ENCODE assay signal across 13 cellular contexts in the genomic region with DNA sequence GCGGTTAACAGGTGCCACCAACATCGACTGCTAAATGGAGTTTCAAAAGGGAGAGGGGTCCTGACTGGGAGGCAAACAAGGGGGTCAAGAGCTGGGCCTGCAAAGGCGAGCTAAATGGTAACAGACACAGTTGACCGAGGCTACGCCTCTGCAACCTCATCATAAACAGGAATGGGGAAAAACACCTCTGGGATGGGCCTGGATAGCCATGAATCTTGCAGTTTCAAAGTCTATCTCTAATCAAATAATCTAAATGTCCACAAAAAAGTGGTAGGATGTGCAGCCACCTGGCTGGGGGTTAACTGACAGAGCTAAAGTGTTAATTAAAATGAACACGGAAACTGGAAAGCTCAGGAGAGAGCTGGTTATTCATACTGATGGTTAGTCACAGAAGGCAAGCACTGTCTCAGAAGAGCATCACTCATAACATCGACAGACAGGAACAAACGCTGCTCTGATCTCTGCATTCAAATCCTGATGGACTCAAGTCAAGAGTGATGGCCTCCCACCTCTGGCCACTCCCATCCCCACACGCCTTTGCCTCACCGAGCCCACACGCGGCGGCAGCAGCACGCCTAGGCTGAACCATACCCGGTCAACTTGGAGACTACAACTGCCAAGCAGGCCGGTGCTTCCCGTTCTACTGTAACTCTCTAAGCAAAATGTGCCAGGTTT. TPM values are rescaled to one million over a fixed set of nuclear protein-coding genes. Genes with fewer than 3 reads are reported as not detected.
DNase-seq lines count a peak whose midpoint lies in the region; ATAC-seq, FAIRE-seq and TF ChIP-seq lines count a peak whose summit lies in the region.
"Had no signal": no experiment of that assay in that cellular context is flagged by ENCODE, and none has a peak within 500 bp of the region (broad histone marks: within the 10 kb centered on the region; RNA-seq: fewer than 3 reads in every experiment).

No MANE protein-coding gene starts in this region.

- H2BK20ac ChIP-seq in H1 (ENCODE audit: low read length) = no peak overlapping the region

- H4K20me1 ChIP-seq in H1 (replicated peaks in 1 of 2; ENCODE audit: control insufficient read depth in 1 of 2, insufficient read depth in 2 of 2, low read length in 2 of 2) (peaks cover 25 to 38% of the 10 kb centered on the region in 2 experiments), neural cell (ENCODE audit: insufficient read depth) (peaks cover 9% of the 10 kb centered on the region)

- no peak overlapping the region for H3K27ac Mint-ChIP-seq in CD8-positive, alpha-beta T cell

- H3K4me3 ChIP-seq in CD8-positive, alpha-beta T cell (ENCODE audit: low read depth, low read length) = no peak overlapping the region
- no peak overlapping the region for H3K4me3 ChIP-seq in H1 (ENCODE audit: extremely low read depth in 1 of 4, insufficient read depth in 2 of 4, low read depth in 3 of 4, low read length in 4 of 4)
- peak overlapping the region; percentile 12 for H3K4me3 ChIP-seq in neural cell (ENCODE audit: low read length)
- H3K4me3 ChIP-seq: transverse colon had no signal

- no peak for ATAC-seq in CD8-positive, alpha-beta T cell
- ATAC-seq in GM19023 (IDR thresholded peaks at IDR 0.05; ENCODE audit: unreplicated experiment) (no peak), GM19463 (IDR thresholded peaks at IDR 0.05; ENCODE audit: unreplicated experiment) (no peak), GM18867 (IDR thresholded peaks at IDR 0.05; ENCODE audit: unreplicated experiment) (no peak)

- no peak overlapping the region for H3K4me2 ChIP-seq in H1 (ENCODE audit: insufficient read depth in 1 of 2, low read depth in 2 of 2, low read length in 2 of 2)
- no peak overlapping the region for H3K4me2 ChIP-seq in neural cell (ENCODE audit: low read length)

- peaks cover 11% of the 10 kb centered on the region for H3K36me3 Mint-ChIP-seq in CD8-positive, alpha-beta T cell

- no peaks in the 10 kb centered on the region for H3K27me3 Mint-ChIP-seq in CD8-positive, alpha-beta T cell (ENCODE audit: low read depth)

- no peak overlapping the region for H2BK15ac ChIP-seq in H1 (ENCODE audit: low read length)

- no peak overlapping the region for H4K91ac ChIP-seq in H1 (replicated peaks; ENCODE audit: insufficient read length, low read length)

- CTCF ChIA-PET in CD8-positive, alpha-beta T cell (lab: Charles Lee) = interaction anchor here (1.0 kb wide), 1 partner anchor 11 kb away, joined by 5 read pairs; no protein-coding TSS in a partner anchor
- CTCF ChIA-PET in H1 (lab: Charles Lee; ENCODE audit: partially characterized antibody) = interaction anchor here (1.0 to 3.3 kb wide), 3 partner anchors 12 to 54 kb away, joined by 3 to 14 read pairs (median 5); no protein-coding TSS in a partner anchor

- H3K79me2 ChIP-seq in H1 (ENCODE audit: control insufficient read depth in 1 of 2, insufficient read depth in 2 of 2, low read length in 2 of 2) = peaks cover 13 to 98% of the 10 kb centered on the region in 2 experiments
- H3K79me2 ChIP-seq in neural cell (replicated peaks; ENCODE audit: insufficient read depth, low read length) = peaks cover 94% of the 10 kb centered on the region

- TF ChIP-seq EP300 in H1 (IDR thresholded peaks at IDR 0.05; ENCODE audit: borderline replicate concordance in 1 of 2, low read depth in 2 of 2, low read length in 2 of 2) (no peak), neural cell (conservative IDR thresholded peaks at IDR 0.05; ENCODE audit: poor library complexity, severe bottlenecking) (no peak)

- no peak overlapping the region for H2AK5ac ChIP-seq in H1 (ENCODE audit: low read depth, low read length)

- H3K4ac ChIP-seq in H1 (replicated peaks; ENCODE audit: insufficient read length, low read depth, low read length) = no peak overlapping the region

- peaks cover 93% of the 10 kb centered on the region for H3K4me1 Mint-ChIP-seq in CD8-positive, alpha-beta T cell (ENCODE audit: low read depth)

- TF ChIP-seq POLR2A in H1 (IDR thresholded peaks at IDR 0.05; ENCODE audit: control extremely low read depth in 1 of 2, low read depth in 2 of 2, low read length in 2 of 2) = no peak

- POLR2A ChIA-PET in CD8-positive, alpha-beta T cell (lab: Charles Lee) = no interaction called here
- POLR2A ChIA-PET in H1 (lab: Charles Lee; ENCODE audit: partially characterized antibody) = interaction anchor here (0.8 to 1.2 kb wide), 2 partner anchors 9 to 24 kb away, joined by 3 read pairs; no protein-coding TSS in a partner anchor

- H3K9me3 Mint-ChIP-seq in CD8-positive, alpha-beta T cell = no peaks in the 10 kb centered on the region

- no peaks in the 10 kb centered on the region for H3K9me2 ChIP-seq in neural cell (ENCODE audit: insufficient read depth, low read length)

- FAIRE-seq in H1 (lab: Jason Lieb, UNC) = no peak
- FAIRE-seq: endothelial cell of umbilical vein had no signal

- H3K36me3 ChIP-seq in CD8-positive, alpha-beta T cell (ENCODE audit: insufficient read depth, low read length) = no peaks in the 10 kb centered on the region
- H3K36me3 ChIP-seq in H1 (ENCODE audit: control insufficient read depth in 2 of 4, insufficient read depth in 4 of 4, low read length in 3 of 4) (no peaks in the 10 kb centered on the region), neural cell (ENCODE audit: insufficient read depth, low read length) (no peaks in the 10 kb centered on the region)
- H3K36me3 ChIP-seq: brain microvascular endothelial cell, transverse colon had no signal

- no peaks in the 10 kb centered on the region for H3K9me3 ChIP-seq in CD8-positive, alpha-beta T cell (ENCODE audit: low read length)
- H3K9me3 ChIP-seq in H1 (ENCODE audit: insufficient read depth in 2 of 2, low read depth in 1 of 2, low read length in 1 of 2) (no peaks in the 10 kb centered on the region), neural cell (ENCODE audit: low read length) (no peaks in the 10 kb centered on the region)
- H3K9me3 ChIP-seq: transverse colon had no signal

- H2BK5ac ChIP-seq in H1 (ENCODE audit: low read depth, low read length) = 0 out of 2 replicates have a peak overlapping the region, but pooled peaks have one; percentile 26

- TF ChIP-seq RAD21 in H1 (IDR thresholded peaks at IDR 0.05 in 1 of 2, conservative IDR thresholded peaks at IDR 0.05 in 1 of 2; ENCODE audit: low read depth in 2 of 2, low read length in 2 of 2) (no peak), neural cell (conservative IDR thresholded peaks at IDR 0.05) (no peak)

- H3K23ac ChIP-seq in H1 (ENCODE audit: insufficient read length) = no peak overlapping the region

- H4K5ac ChIP-seq in H1 (ENCODE audit: insufficient read length, low read depth, low read length) = no peak overlapping the region

- DNase-seq in CD8-positive, alpha-beta T cell = no peak
- peak; percentile 40 for DNase-seq in HT1080 (ENCODE audit: low read depth)
- DNase-seq in H1 (ENCODE audit: low read depth in 1 of 2, low spot score in 2 of 2) = peak in 1 of 2 experiments; percentile 39
- no peak for DNase-seq in foreskin melanocyte
- DNase-seq: activated CD8-positive, alpha-beta memory T cell treated with anti-CD3 and anti-CD28 coated beads, Interleukin-2, amount 50 U/mL, for 4 hours; brain microvascular endothelial cell; MV-4-11; transverse colon had no signal

- intact Hi-C loops in CD8-positive, alpha-beta T cell (cut with DNase I, micrococcal nuclease) = no loop called here

- H3K9ac ChIP-seq in H1 (replicated peaks in 1 of 4; ENCODE audit: extremely low read depth in 1 of 4, low read depth in 3 of 4, low read length in 3 of 4) (no peak overlapping the region), neural cell (ENCODE audit: low read length) (no peak overlapping the region)

- no peak overlapping the region for H3K18ac ChIP-seq in H1 (ENCODE audit: extremely low read depth, low read length)

- H2BK12ac ChIP-seq in H1 (ENCODE audit: low read depth, low read length) = no peak overlapping the region

- no peak overlapping the region for H2BK120ac ChIP-seq in H1 (replicated peaks; ENCODE audit: low read depth, low read length)

- TF ChIP-seq CTCF in CD8-positive, alpha-beta T cell (IDR thresholded peaks at IDR 0.05) = no peak
- TF ChIP-seq CTCF in H1 (IDR thresholded peaks at IDR 0.05; ENCODE audit: control extremely low read depth in 1 of 3, insufficient read depth in 1 of 3, low read depth in 1 of 3, low read length in 3 of 3) (no peak), neural cell (IDR thresholded peaks at IDR 0.05; ENCODE audit: poor library complexity, severe bottlenecking) (no peak)

- H4K8ac ChIP-seq in H1 (ENCODE audit: extremely low read depth, insufficient read depth, low read length) = no peak overlapping the region; the same call in none of the 2 replicates

- H3F3A ChIP-seq in neural cell (ENCODE audit: insufficient read depth, low read length, poor library complexity, severe bottlenecking) = no peaks in the 10 kb centered on the region

- H3K4me3 Mint-ChIP-seq in CD8-positive, alpha-beta T cell = peak overlapping the region; percentile 45

- H3K27ac ChIP-seq in CD8-positive, alpha-beta T cell (ENCODE audit: low read depth, low read length) = no peak overlapping the region
- H3K27ac ChIP-seq in H1 (ENCODE audit: low read depth, low read length) (no peak overlapping the region), neural cell (ENCODE audit: low read length) (no peak overlapping the region)
- H3K27ac ChIP-seq: brain microvascular endothelial cell, transverse colon had no signal

- no peak overlapping the region for H3K56ac ChIP-seq in H1 (replicated peaks; ENCODE audit: insufficient read length, low read depth, low read length)

- no peaks in the 10 kb centered on the region for H3K23me2 ChIP-seq in H1 (ENCODE audit: low read depth, low read length)

- H3K14ac ChIP-seq in H1 (ENCODE audit: insufficient read length) = no peak overlapping the region

- H3K27me3 ChIP-seq in CD8-positive, alpha-beta T cell (ENCODE audit: insufficient read depth, low read length) = no peaks in the 10 kb centered on the region
- H3K27me3 ChIP-seq in H1 (replicated peaks in 1 of 4; ENCODE audit: control insufficient read depth in 3 of 4, extremely low read depth in 1 of 4, insufficient read depth in 3 of 4, low read length in 3 of 4) = no peaks in the 10 kb centered on the region
- no peaks in the 10 kb centered on the region for H3K27me3 ChIP-seq in neural cell (ENCODE audit: insufficient read depth, low read depth, low read length)
- H3K27me3 ChIP-seq: brain microvascular endothelial cell, transverse colon had no signal

- H3K4me1 ChIP-seq in CD8-positive, alpha-beta T cell (ENCODE audit: insufficient read depth, low read length) = peaks cover 74% of the 10 kb centered on the region
- peaks cover 0 to 7% (median 5%) of the 10 kb centered on the region in 4 experiments for H3K4me1 ChIP-seq in H1 (replicated peaks in 1 of 4; ENCODE audit: control insufficient read depth in 3 of 4, insufficient read depth in 4 of 4, low read length in 3 of 4)

- peaks cover 22% of the 10 kb centered on the region for H3K79me1 ChIP-seq in H1 (ENCODE audit: low read depth, low read length)

- H2AFZ ChIP-seq in H1 (ENCODE audit: low read length) (no peak overlapping the region), neural cell (ENCODE audit: low read depth, low read length) (no peak overlapping the region)

- WGBS in H1 (ENCODE audit: extremely low coverage in 1 of 2, insufficient coverage in 1 of 2, insufficient read length in 1 of 2, insufficient replicate concordance in 2 of 2, low coverage in 1 of 2, low lambda C conversion rate in 2 of 2, missing lambda C conversion rate in 1 of 2), 2 experiments = 92% methylated on average over 17 of the region's 17 CpGs; no CpG with 5 or more reads in 1 of the 2 experiments

RNA-seq across cellular contexts. Expression of gene CREBBP, which starts 56.3 kb away (rescaled TPM):
- 100 to 1,000 TPM; 186 to 189 TPM for total RNA-seq in CD8-positive, alpha-beta T cell
- 10.8 and 14.1 TPM in 2 replicates for total RNA-seq in HT1080 (2014; rRNA removed; shearing (Covaris generic))
- 9.9 and 13.0 TPM in 2 replicates for polyA plus RNA-seq in HT1080 (2015; cell fraction: cytosol; rRNA removed)
- 17.1 and 27.3 TPM in 2 replicates for polyA plus RNA-seq in HT1080 (2015; cell fraction: nucleus; rRNA removed)
- total RNA-seq in H1 (2021; fragmentation: NEBNext Ultra II Directional; extraction: Animal tissue kit (Norgen Biotek cat#: 25700)) = 60.1 and 66.1 TPM in 2 replicates
- polyA plus RNA-seq in H1 (2011; rRNA removed) (10.0 and 15.9 TPM in 2 replicates), neural cell (3.3 and 5.5 TPM in 2 replicates)
- polyA plus RNA-seq in H1 (2011; cell fraction: cytosol; rRNA removed) = 7.3 TPM
- polyA plus RNA-seq in H1 (2011; cell fraction: nucleus; rRNA removed) = 28.2 TPM
- 25.6 to 34.1 TPM (median 29.2 TPM) in 4 replicates for polyA plus RNA-seq in H1 (2012, experiment 1 of 2)
- polyA plus RNA-seq in H1 (2012, experiment 2 of 2) = 5.6 TPM
- polyA plus RNA-seq in H1 (2013, experiment 1 of 2) = 20.5 TPM
- 18.9 TPM for polyA plus RNA-seq in H1 (2013, experiment 2 of 2)
- 29.5 and 35.0 TPM in 2 replicates for polyA minus RNA-seq in H1 (2011; rRNA and poly(A)+ RNA removed)
- polyA minus RNA-seq in H1 (2011; cell fraction: cytosol; rRNA and poly(A)+ RNA removed) = 50.9 TPM
- polyA minus RNA-seq in H1 (2011; cell fraction: nucleus; rRNA and poly(A)+ RNA removed) = 57.2 TPM
- polyA minus RNA-seq in neural cell = 42.8 and 45.0 TPM in 2 replicates
